ENCODE assay signal across 9 cellular contexts in genomic region chr20:3751664-3752385, GRCh38. TPM values are rescaled to one million over a fixed set of nuclear protein-coding genes. Genes with fewer than 3 reads are reported as not detected.
DNase-seq lines count a peak whose midpoint lies in the region; ATAC-seq, FAIRE-seq and TF ChIP-seq lines count a peak whose summit lies in the region.
"Had no signal": no experiment of that assay in that cellular context is flagged by ENCODE, and none has a peak within 500 bp of the region (broad histone marks: within the 10 kb centered on the region; RNA-seq: fewer than 3 reads in every experiment).

No MANE protein-coding gene starts in this region.

- H3K4me2 ChIP-seq in H1 (ENCODE audit: insufficient read depth in 1 of 2, low read depth in 2 of 2, low read length in 2 of 2), result peak overlapping the region; percentile 51 to 89

- H2BK120ac ChIP-seq in H1 (replicated peaks; ENCODE audit: low read depth, low read length), result no peak overlapping the region

- peak overlapping the region; percentile 46; the same call in 1 of the 2 replicates for H2BK15ac ChIP-seq in H1 (ENCODE audit: low read length)

- H2AK5ac ChIP-seq in H1 (ENCODE audit: low read depth, low read length), result no peak overlapping the region

- H3K9me3 ChIP-seq in H1 (ENCODE audit: insufficient read depth in 2 of 2, low read depth in 1 of 2, low read length in 1 of 2) (no peaks in the 10 kb centered on the region), testis (no peaks in the 10 kb centered on the region)

- H3K36me3 ChIP-seq in H1 (ENCODE audit: control insufficient read depth in 2 of 4, insufficient read depth in 4 of 4, low read length in 3 of 4) (no peaks in the 10 kb centered on the region; a peak in 2 of 8 replicates), testis (ENCODE audit: low read depth, missing control alignments) (no peaks in the 10 kb centered on the region)

- H3K27ac ChIP-seq in H1 (ENCODE audit: low read depth, low read length) (no peak overlapping the region), testis (no peak overlapping the region)
- H3K27ac ChIP-seq: epithelial cell of prostate had no signal

- TF ChIP-seq CTCF in H1 (IDR thresholded peaks at IDR 0.05; ENCODE audit: control extremely low read depth in 1 of 3, insufficient read depth in 1 of 3, low read depth in 1 of 3, low read length in 3 of 3) (no peak), testis (IDR thresholded peaks at IDR 0.05) (no peak)

- H3K4ac ChIP-seq in H1 (replicated peaks; ENCODE audit: insufficient read length, low read depth, low read length), result no peak overlapping the region

- H2BK5ac ChIP-seq in H1 (ENCODE audit: low read depth, low read length), result peak overlapping the region; percentile 48; the same call in 1 of the 2 replicates

- POLR2A ChIA-PET in H1 (lab: Charles Lee; ENCODE audit: partially characterized antibody), result interaction anchor here (0.8 to 3.7 kb wide), 18 partner anchors 11 to 75 kb away, joined by 3 to 17 read pairs (median 4); partner anchors contain the start of gene ADISSP

- H4K8ac ChIP-seq in H1 (ENCODE audit: extremely low read depth, insufficient read depth, low read length), result peak overlapping the region; percentile 81; the same call in 1 of the 2 replicates

- H3K4me1 ChIP-seq in H1 (replicated peaks in 1 of 4; ENCODE audit: control insufficient read depth in 3 of 4, insufficient read depth in 4 of 4, low read length in 3 of 4) (peaks cover 0 to 17% (median 4%) of the 10 kb centered on the region in 4 experiments; a peak in 5 of 7 replicates), testis (no peaks in the 10 kb centered on the region)

- no peaks in the 10 kb centered on the region for H3K9me3 Mint-ChIP-seq in naive B cell

- H3K4me3 ChIP-seq in H1 (ENCODE audit: extremely low read depth in 1 of 4, insufficient read depth in 2 of 4, low read depth in 3 of 4, low read length in 4 of 4) (peak overlapping the region; percentile 16 to 50 (median 33); a peak in 7 of 8 replicates), testis (peak overlapping the region; percentile 15 to 53)

- peak overlapping the region; percentile 22 for H4K91ac ChIP-seq in H1 (replicated peaks; ENCODE audit: insufficient read length, low read length)

- peaks cover 19% of the 10 kb centered on the region for H3K23me2 ChIP-seq in H1 (ENCODE audit: low read depth, low read length)

- FAIRE-seq in H1 (lab: Jason Lieb, UNC), result no peak

- 46% methylated on average over 66 of the region's 96 CpGs; no CpG with 5 or more reads in 1 of the 2 experiments for WGBS in H1 (ENCODE audit: extremely low coverage in 1 of 2, insufficient coverage in 1 of 2, insufficient read length in 1 of 2, insufficient replicate concordance in 2 of 2, low coverage in 1 of 2, low lambda C conversion rate in 2 of 2, missing lambda C conversion rate in 1 of 2), 2 experiments
- 56 to 64% methylated on average over 51 to 83 of the region's 96 CpGs for WGBS in testis, 2 donors

- peaks cover 0 to 15% (median 9%) of the 10 kb centered on the region in 3 donors for H3K27me3 Mint-ChIP-seq in naive B cell

- H2BK20ac ChIP-seq in H1 (ENCODE audit: low read length), result no peak overlapping the region

- no peaks in the 10 kb centered on the region for H3K36me3 Mint-ChIP-seq in naive B cell

- TF ChIP-seq EP300 in H1 (IDR thresholded peaks at IDR 0.05; ENCODE audit: borderline replicate concordance in 1 of 2, low read depth in 2 of 2, low read length in 2 of 2), result no peak

- no peak overlapping the region; the same call in 1 of the 2 replicates for H3K18ac ChIP-seq in H1 (ENCODE audit: extremely low read depth, low read length)

- intact Hi-C loops in testis (cut with DNase I; ENCODE audit: low total_unique reads), result no loop called here

- H3K79me2 ChIP-seq in H1 (ENCODE audit: control insufficient read depth in 1 of 2, insufficient read depth in 2 of 2, low read length in 2 of 2), result no peaks in the 10 kb centered on the region

- no peak overlapping the region for H3K14ac ChIP-seq in H1 (ENCODE audit: insufficient read length)

- CTCF ChIA-PET in H1 (lab: Charles Lee; ENCODE audit: partially characterized antibody), result interaction anchor here (0.6 to 18.6 kb wide), 24 partner anchors 11 to 334 kb away, joined by 3 to 308 read pairs (median 6); partner anchors contain the start of genes ADAM33, ADISSP, AP5S1 and HSPA12B

- DNase-seq in HUDEP-2 (lab: John Stamatoyannopoulos, UW; ENCODE audit: unreplicated experiment in 76 of 76), result peak in 74 of 76 experiments; percentile 25 to 98 (median 88)
- peak; percentile 67 for DNase-seq in activated CD4-positive, alpha-beta T cell treated with anti-CD3 and anti-CD28 coated beads for 48 hours
- DNase-seq in H1 (ENCODE audit: low read depth in 1 of 2, low spot score in 2 of 2), result peak; percentile 60 to 89
- peak; percentile 59 for DNase-seq in naive B cell
- DNase-seq in testis, result peak; percentile 57
- DNase-seq in AG20443 (ENCODE audit: low spot score), result no peak

- H4K5ac ChIP-seq in H1 (ENCODE audit: insufficient read length, low read depth, low read length), result peak overlapping the region; percentile 7

- peak overlapping the region; percentile 33; the same call in 1 of the 2 replicates for H2BK12ac ChIP-seq in H1 (ENCODE audit: low read depth, low read length)

- H3K56ac ChIP-seq in H1 (replicated peaks; ENCODE audit: insufficient read length, low read depth, low read length), result no peak overlapping the region

- no peak for TF ChIP-seq RAD21 in H1 (IDR thresholded peaks at IDR 0.05 in 1 of 2, conservative IDR thresholded peaks at IDR 0.05 in 1 of 2; ENCODE audit: low read depth in 2 of 2, low read length in 2 of 2)

- H3K27me3 ChIP-seq in H1 (replicated peaks in 1 of 4; ENCODE audit: control insufficient read depth in 3 of 4, extremely low read depth in 1 of 4, insufficient read depth in 3 of 4, low read length in 3 of 4), result peaks cover 4 to 22% (median 17%) of the 10 kb centered on the region in 4 experiments
- H3K27me3 ChIP-seq in testis, result no peaks in the 10 kb centered on the region

- no peak for TF ChIP-seq POLR2A in H1 (IDR thresholded peaks at IDR 0.05; ENCODE audit: control extremely low read depth in 1 of 2, low read depth in 2 of 2, low read length in 2 of 2)
- TF ChIP-seq POLR2A in testis (IDR thresholded peaks at IDR 0.05), result no peak

- H3K79me1 ChIP-seq in H1 (ENCODE audit: low read depth, low read length), result no peaks in the 10 kb centered on the region; the same call in 1 of the 2 replicates

- peak overlapping the region; percentile 66 to 91 (median 82) for H3K4me3 Mint-ChIP-seq in naive B cell

- H4K20me1 ChIP-seq in H1 (replicated peaks in 1 of 2; ENCODE audit: control insufficient read depth in 1 of 2, insufficient read depth in 2 of 2, low read length in 2 of 2), result peaks cover 6 to 26% of the 10 kb centered on the region in 2 experiments

- H3K23ac ChIP-seq in H1 (ENCODE audit: insufficient read length), result no peak overlapping the region

- no peak overlapping the region; a peak in 1 of 7 replicates for H3K9ac ChIP-seq in H1 (replicated peaks in 1 of 4; ENCODE audit: extremely low read depth in 1 of 4, low read depth in 3 of 4, low read length in 3 of 4)

- ATAC-seq in naive B cell (ENCODE audit: low read depth in 2 of 2), result peak; percentile 71 to 74
- ATAC-seq in GM18502 (IDR thresholded peaks at IDR 0.05; ENCODE audit: poor library complexity, unreplicated experiment), result no peak
- ATAC-seq in HG02852 (IDR thresholded peaks at IDR 0.05; ENCODE audit: unreplicated experiment), result no peak

- peaks cover 5 to 12% (median 10%) of the 10 kb centered on the region in 3 donors for H3K4me1 Mint-ChIP-seq in naive B cell

- H2AFZ ChIP-seq in H1 (ENCODE audit: low read length), result no peak overlapping the region

- peak overlapping the region in 3 of 6 donors; percentile 68 to 95 (median 83) for H3K27ac Mint-ChIP-seq in naive B cell

RNA-seq across cellular contexts. Expression of gene ADISSP, which starts 15.7 kb away (rescaled TPM):
- 111 and 117 TPM in 2 replicates for total RNA-seq in H1 (2021; fragmentation: NEBNext Ultra II Directional; extraction: Animal tissue kit (Norgen Biotek cat#: 25700))
- polyA plus RNA-seq in H1 (2011; rRNA removed) (141 and 202 TPM in 2 replicates), naive B cell (ENCODE audit: low read depth in 6 of 6) (10 to 100 TPM; 17.3 to 24.9 (median 20.8) TPM), testis (ENCODE audit: insufficient read depth, low read depth, low replicate concordance) (36.5 TPM)
- 101 TPM for polyA plus RNA-seq in H1 (2011; cell fraction: cytosol; rRNA removed)
- 110 TPM for polyA plus RNA-seq in H1 (2011; cell fraction: nucleus; rRNA removed)
- polyA plus RNA-seq in H1 (2012, experiment 1 of 2), result 73.7 to 130 TPM (median 117 TPM) in 4 replicates
- 104 TPM for polyA plus RNA-seq in H1 (2012, experiment 2 of 2)
- 98.3 TPM for polyA plus RNA-seq in H1 (2013, experiment 1 of 2)
- polyA plus RNA-seq in H1 (2013, experiment 2 of 2), result 102 TPM
- polyA minus RNA-seq in H1 (2011; rRNA and poly(A)+ RNA removed), result 43.6 and 51.4 TPM in 2 replicates
- polyA minus RNA-seq in H1 (2011; cell fraction: cytosol; rRNA and poly(A)+ RNA removed), result 71.0 TPM
- 41.3 TPM for polyA minus RNA-seq in H1 (2011; cell fraction: nucleus; rRNA and poly(A)+ RNA removed)
- total RNA-seq in testis, result 10 to 100 TPM; 17.6 to 19.7 TPM

RNA-seq across cellular contexts. Expression of gene HSPA12B, which starts 19.3 kb away (rescaled TPM):
- 4.3 and 4.9 TPM in 2 replicates for total RNA-seq in H1 (2021; fragmentation: NEBNext Ultra II Directional; extraction: Animal tissue kit (Norgen Biotek cat#: 25700))
- 2.2 and 3.5 TPM in 2 replicates for polyA plus RNA-seq in H1 (2011; rRNA removed)
- polyA plus RNA-seq in H1 (2011; cell fraction: cytosol; rRNA removed), result 3.1 TPM
- 7.7 TPM for polyA plus RNA-seq in H1 (2011; cell fraction: nucleus; rRNA removed)
- 2.8 to 6.7 TPM (median 5.2 TPM) in 4 replicates for polyA plus RNA-seq in H1 (2012, experiment 1 of 2)
- 2.5 TPM for polyA plus RNA-seq in H1 (2012, experiment 2 of 2)
- polyA plus RNA-seq in H1 (2013, experiment 1 of 2), result 2.7 TPM
- polyA plus RNA-seq in H1 (2013, experiment 2 of 2), result 2.5 TPM
- 1.6 and 1.9 TPM in 2 replicates for polyA minus RNA-seq in H1 (2011; rRNA and poly(A)+ RNA removed)
- 2.5 TPM for polyA minus RNA-seq in H1 (2011; cell fraction: cytosol; rRNA and poly(A)+ RNA removed)
- polyA minus RNA-seq in H1 (2011; cell fraction: nucleus; rRNA and poly(A)+ RNA removed), result 8.1 TPM
- not detected for polyA plus RNA-seq in naive B cell (ENCODE audit: low read depth in 6 of 6)
- 10 to 100 TPM; 10.7 to 11.1 TPM for total RNA-seq in testis
- 8.0 TPM for polyA plus RNA-seq in testis (ENCODE audit: insufficient read depth, low read depth, low replicate concordance)

RNA-seq across cellular contexts. Expression of gene SPEF1, which starts 29.4 kb away (rescaled TPM):
- total RNA-seq in H1 (2021; fragmentation: NEBNext Ultra II Directional; extraction: Animal tissue kit (Norgen Biotek cat#: 25700)), result 0.65 and 0.71 TPM in 2 replicates
- 0.50 and 0.51 TPM in 2 replicates for polyA plus RNA-seq in H1 (2011; rRNA removed)
- polyA plus RNA-seq in H1 (2011; cell fraction: cytosol; rRNA removed), result 0.78 TPM
- 0.88 TPM for polyA plus RNA-seq in H1 (2011; cell fraction: nucleus; rRNA removed)
- polyA plus RNA-seq in H1 (2012, experiment 1 of 2), result 0.56 to 0.80 TPM (median 0.68 TPM) in 4 replicates
- polyA plus RNA-seq in H1 (2012, experiment 2 of 2), result 0.64 TPM
- 0.43 TPM for polyA plus RNA-seq in H1 (2013, experiment 1 of 2)
- polyA plus RNA-seq in H1 (2013, experiment 2 of 2), result 0.37 TPM
- 0.37 TPM in 1 of 2 replicates, not detected in the other for polyA minus RNA-seq in H1 (2011; rRNA and poly(A)+ RNA removed)
- polyA minus RNA-seq in H1 (2011; cell fraction: cytosol; rRNA and poly(A)+ RNA removed), result not detected
- 0.50 TPM for polyA minus RNA-seq in H1 (2011; cell fraction: nucleus; rRNA and poly(A)+ RNA removed)
- not detected for polyA plus RNA-seq in naive B cell (ENCODE audit: low read depth in 6 of 6)
- 10 to 100 TPM in 1 of 2 donors, 1 to 10 TPM in 1; 9.8 to 12.1 TPM for total RNA-seq in testis
- polyA plus RNA-seq in testis (ENCODE audit: insufficient read depth, low read depth, low replicate concordance), result 28.8 TPM

RNA-seq across cellular contexts. Expression of gene CENPB, which starts 34.7 kb away (rescaled TPM):
- total RNA-seq in H1 (2021; fragmentation: NEBNext Ultra II Directional; extraction: Animal tissue kit (Norgen Biotek cat#: 25700)), result 51.6 and 52.8 TPM in 2 replicates
- polyA plus RNA-seq in H1 (2011; rRNA removed) (17.7 and 25.2 TPM in 2 replicates), naive B cell (ENCODE audit: low read depth in 6 of 6) (1 to 10 TPM in 5 of 6 donors, under 1 TPM in 1; 0.27 to 2.2 (median 1.6) TPM), testis (ENCODE audit: insufficient read depth, low read depth, low replicate concordance) (24.8 TPM)
- 27.2 TPM for polyA plus RNA-seq in H1 (2011; cell fraction: cytosol; rRNA removed)
- polyA plus RNA-seq in H1 (2011; cell fraction: nucleus; rRNA removed), result 20.7 TPM
- 30.1 to 45.6 TPM (median 44.3 TPM) in 4 replicates for polyA plus RNA-seq in H1 (2012, experiment 1 of 2)
- polyA plus RNA-seq in H1 (2012, experiment 2 of 2), result 37.2 TPM
- polyA plus RNA-seq in H1 (2013, experiment 1 of 2), result 25.0 TPM
- polyA plus RNA-seq in H1 (2013, experiment 2 of 2), result 25.0 TPM
- 18.1 and 24.6 TPM in 2 replicates for polyA minus RNA-seq in H1 (2011; rRNA and poly(A)+ RNA removed)
- polyA minus RNA-seq in H1 (2011; cell fraction: cytosol; rRNA and poly(A)+ RNA removed), result 29.3 TPM
- 17.5 TPM for polyA minus RNA-seq in H1 (2011; cell fraction: nucleus; rRNA and poly(A)+ RNA removed)
- 10 to 100 TPM; 32.2 to 44.1 TPM for total RNA-seq in testis

RNA-seq across cellular contexts. Expression of gene SIGLEC1, which starts 39.4 kb away (rescaled TPM):
- not detected in 2 replicates for total RNA-seq in H1 (2021; fragmentation: NEBNext Ultra II Directional; extraction: Animal tissue kit (Norgen Biotek cat#: 25700))
- 0.02 TPM in 2 replicates for polyA plus RNA-seq in H1 (2011; rRNA removed)
- not detected for polyA plus RNA-seq in H1 (2011; cell fraction: cytosol; rRNA removed)
- polyA plus RNA-seq in H1 (2011; cell fraction: nucleus; rRNA removed), result 0.04 TPM
- not detected in 4 replicates for polyA plus RNA-seq in H1 (2012, experiment 1 of 2)
- polyA plus RNA-seq in H1 (2012, experiment 2 of 2), result not detected
- not detected for polyA plus RNA-seq in H1 (2013, experiment 1 of 2)
- not detected for polyA plus RNA-seq in H1 (2013, experiment 2 of 2)
- not detected in 2 replicates for polyA minus RNA-seq in H1 (2011; rRNA and poly(A)+ RNA removed)
- not detected for polyA minus RNA-seq in H1 (2011; cell fraction: cytosol; rRNA and poly(A)+ RNA removed)
- not detected for polyA minus RNA-seq in H1 (2011; cell fraction: nucleus; rRNA and poly(A)+ RNA removed)
- not detected for polyA plus RNA-seq in naive B cell (ENCODE audit: low read depth in 6 of 6)
- 1 to 10 TPM; 4.3 to 9.4 TPM for total RNA-seq in testis
- polyA plus RNA-seq in testis (ENCODE audit: insufficient read depth, low read depth, low replicate concordance), result 6.6 TPM

Comparison
In these comparisons a context has a peak if more than half of its experiments do, and no peak if none do; other contexts are left out.
1. ATAC-seq: peak in naive B cell (2 of 2); none in GM18502 (single experiment) and HG02852 (single experiment).
2. RNA of gene SPEF1, which starts 29.4 kb away (polyA plus RNA-seq): 28.8 TPM in testis (single experiment); 0.37 to 0.88 TPM in H1 and not detected in naive B cell; every median in the first group is over 10 times any median in the second.